Comparison of ENCODE assay signal across 1 cellular context in genomic region chr20:23152308-23152892, GRCh38.
TF ChIP-seq lines count a peak whose summit lies in the region.

No MANE protein-coding gene starts in this region.

TF ChIP-seq in HepG2, 621 proteins besides CTCF, POLR2A, EP300 and RAD21 (continued from another document and continues in another):
- TF ChIP-seq UBTF (CRISPR knock-in tag; IDR thresholded peaks at IDR 0.05): peak; percentile 48; the same call in 1 of the 2 replicates
- TF ChIP-seq PITX1 (CRISPR knock-in tag; IDR thresholded peaks at IDR 0.05): 0 out of 2 replicates have a peak, but pooled peaks have one; percentile 37
- TF ChIP-seq ZFY (CRISPR knock-in tag; IDR thresholded peaks at IDR 0.05): peak; percentile 42; the same call in 1 of the 2 replicates
- no peak for TF ChIP-seq FOXA1 (IDR thresholded peaks at IDR 0.05)
- TF ChIP-seq FOXA1 (CRISPR knock-in tag; IDR thresholded peaks at IDR 0.05): 0 out of 2 replicates have a peak, but pooled peaks have one; percentile 24
- TF ChIP-seq ATRX (CRISPR knock-in tag; IDR thresholded peaks at IDR 0.05; ENCODE audit: borderline replicate concordance): 0 out of 2 replicates have a peak, but pooled peaks have one; percentile 35
- TF ChIP-seq KDM4B (CRISPR knock-in tag; IDR thresholded peaks at IDR 0.05): peak; percentile 63; the same call in 1 of the 2 replicates
- TF ChIP-seq HNRNPH1 (optimal IDR thresholded peaks at IDR 0.05; ENCODE audit: low read depth, low read length): no peak
- TF ChIP-seq ZNF280B (CRISPR knock-in tag; IDR thresholded peaks at IDR 0.05; ENCODE audit: borderline replicate concordance): peak; percentile 64; the same call in 1 of the 2 replicates
- peak; percentile 92 for TF ChIP-seq MEIS2 (CRISPR knock-in tag; IDR thresholded peaks at IDR 0.05)
- TF ChIP-seq JUND (CRISPR knock-in tag; IDR thresholded peaks at IDR 0.05): peak; percentile 72; the same call in 1 of the 2 replicates
- TF ChIP-seq TCF12 (IDR thresholded peaks at IDR 0.05): no peak
- TF ChIP-seq TCF12 (CRISPR knock-in tag; IDR thresholded peaks at IDR 0.05): no peak
- no peak for TF ChIP-seq ZNF382 (CRISPR knock-in tag; IDR thresholded peaks at IDR 0.05; ENCODE audit: borderline replicate concordance)
- TF ChIP-seq ZNF3 (CRISPR knock-in tag; IDR thresholded peaks at IDR 0.05): peak; percentile 59; the same call in 1 of the 2 replicates
- TF ChIP-seq, protein P1, sequence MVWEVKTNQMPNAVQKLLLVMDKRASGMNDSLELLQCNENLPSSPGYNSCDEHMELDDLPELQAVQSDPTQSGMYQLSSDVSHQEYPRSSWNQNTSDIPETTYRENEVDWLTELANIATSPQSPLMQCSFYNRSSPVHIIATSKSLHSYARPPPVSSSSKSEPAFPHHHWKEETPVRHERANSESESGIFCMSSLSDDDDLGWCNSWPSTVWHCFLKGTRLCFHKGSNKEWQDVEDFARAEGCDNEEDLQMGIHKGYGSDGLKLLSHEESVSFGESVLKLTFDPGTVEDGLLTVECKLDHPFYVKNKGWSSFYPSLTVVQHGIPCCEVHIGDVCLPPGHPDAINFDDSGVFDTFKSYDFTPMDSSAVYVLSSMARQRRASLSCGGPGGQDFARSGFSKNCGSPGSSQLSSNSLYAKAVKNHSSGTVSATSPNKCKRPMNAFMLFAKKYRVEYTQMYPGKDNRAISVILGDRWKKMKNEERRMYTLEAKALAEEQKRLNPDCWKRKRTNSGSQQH (CRISPR knock-in tag; IDR thresholded peaks at IDR 0.05; ENCODE audit: low read depth): peak; percentile 31; the same call in 1 of the 2 replicates
- TF ChIP-seq ZNF331 (CRISPR knock-in tag; IDR thresholded peaks at IDR 0.05): peak; percentile 56; the same call in 1 of the 2 replicates
- no peak for TF ChIP-seq GTF3A (CRISPR knock-in tag; conservative IDR thresholded peaks at IDR 0.05)
- TF ChIP-seq ZNF792 (CRISPR knock-in tag; IDR thresholded peaks at IDR 0.05): peak; percentile 43; the same call in 1 of the 2 replicates
- TF ChIP-seq ZNF777 (CRISPR knock-in tag; IDR thresholded peaks at IDR 0.05): no peak
- TF ChIP-seq NR2C2 (CRISPR knock-in tag; IDR thresholded peaks at IDR 0.05; ENCODE audit: borderline replicate concordance): peak; percentile 85
- TF ChIP-seq THAP11 (CRISPR knock-in tag; IDR thresholded peaks at IDR 0.05): peak; percentile 76
- 0 out of 2 replicates have a peak, but pooled peaks have one; percentile 31 for TF ChIP-seq ZNF232 (CRISPR knock-in tag; IDR thresholded peaks at IDR 0.05; ENCODE audit: borderline replicate concordance)
- no peak for TF ChIP-seq TOPORS (CRISPR knock-in tag; IDR thresholded peaks at IDR 0.05)
- no peak for TF ChIP-seq RELA (CRISPR knock-in tag; IDR thresholded peaks at IDR 0.05)
- TF ChIP-seq, protein P2, sequence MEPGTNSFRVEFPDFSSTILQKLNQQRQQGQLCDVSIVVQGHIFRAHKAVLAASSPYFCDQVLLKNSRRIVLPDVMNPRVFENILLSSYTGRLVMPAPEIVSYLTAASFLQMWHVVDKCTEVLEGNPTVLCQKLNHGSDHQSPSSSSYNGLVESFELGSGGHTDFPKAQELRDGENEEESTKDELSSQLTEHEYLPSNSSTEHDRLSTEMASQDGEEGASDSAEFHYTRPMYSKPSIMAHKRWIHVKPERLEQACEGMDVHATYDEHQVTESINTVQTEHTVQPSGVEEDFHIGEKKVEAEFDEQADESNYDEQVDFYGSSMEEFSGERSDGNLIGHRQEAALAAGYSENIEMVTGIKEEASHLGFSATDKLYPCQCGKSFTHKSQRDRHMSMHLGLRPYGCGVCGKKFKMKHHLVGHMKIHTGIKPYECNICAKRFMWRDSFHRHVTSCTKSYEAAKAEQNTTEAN (CRISPR knock-in tag; conservative IDR thresholded peaks at IDR 0.05): 0 out of 2 replicates have a peak, but pooled peaks have one; percentile 26
- peak; percentile 37; the same call in 1 of the 2 replicates for TF ChIP-seq DMAP1 (CRISPR knock-in tag; IDR thresholded peaks at IDR 0.05)
- peak; percentile 76; the same call in 1 of the 2 replicates for TF ChIP-seq ZMYM2 (CRISPR knock-in tag; IDR thresholded peaks at IDR 0.05)
- TF ChIP-seq ZNF431 (CRISPR knock-in tag; IDR thresholded peaks at IDR 0.05; ENCODE audit: borderline replicate concordance, low read depth): no peak
- peak; percentile 94 for TF ChIP-seq ETV5 (CRISPR knock-in tag; IDR thresholded peaks at IDR 0.05; ENCODE audit: borderline replicate concordance)
- peak; percentile 37; the same call in 1 of the 2 replicates for TF ChIP-seq ZFP91 (CRISPR knock-in tag; IDR thresholded peaks at IDR 0.05; ENCODE audit: borderline replicate concordance)
- no peak for TF ChIP-seq ZNF839 (CRISPR knock-in tag; IDR thresholded peaks at IDR 0.05; ENCODE audit: borderline replicate concordance)
- no peak for TF ChIP-seq HDAC6 (IDR thresholded peaks at IDR 0.05; ENCODE audit: low read depth, low read length)
- peak; percentile 78 for TF ChIP-seq NR2F6 (IDR thresholded peaks at IDR 0.05)
- peak; percentile 90 for TF ChIP-seq NR2F6 (CRISPR knock-in tag; IDR thresholded peaks at IDR 0.05)
- peak; percentile 62; the same call in 1 of the 2 replicates for TF ChIP-seq ZBTB26 (CRISPR knock-in tag; IDR thresholded peaks at IDR 0.05; ENCODE audit: borderline replicate concordance)
- peak; percentile 84; the same call in 1 of the 2 replicates for TF ChIP-seq ZNF788 (CRISPR knock-in tag; IDR thresholded peaks at IDR 0.05; ENCODE audit: borderline replicate concordance)
- no peak for TF ChIP-seq ZNF672 (CRISPR knock-in tag; IDR thresholded peaks at IDR 0.05)
- peak; percentile 63; the same call in 1 of the 2 replicates for TF ChIP-seq HMGXB3 (CRISPR knock-in tag; IDR thresholded peaks at IDR 0.05; ENCODE audit: borderline replicate concordance)
- TF ChIP-seq SSRP1 (CRISPR knock-in tag; IDR thresholded peaks at IDR 0.05): 0 out of 2 replicates have a peak, but pooled peaks have one; percentile 53
- TF ChIP-seq YY1 (IDR thresholded peaks at IDR 0.05; ENCODE audit: insufficient read depth, insufficient replicate concordance, low read depth, low read length): peak; percentile 44
- TF ChIP-seq, protein P3, sequence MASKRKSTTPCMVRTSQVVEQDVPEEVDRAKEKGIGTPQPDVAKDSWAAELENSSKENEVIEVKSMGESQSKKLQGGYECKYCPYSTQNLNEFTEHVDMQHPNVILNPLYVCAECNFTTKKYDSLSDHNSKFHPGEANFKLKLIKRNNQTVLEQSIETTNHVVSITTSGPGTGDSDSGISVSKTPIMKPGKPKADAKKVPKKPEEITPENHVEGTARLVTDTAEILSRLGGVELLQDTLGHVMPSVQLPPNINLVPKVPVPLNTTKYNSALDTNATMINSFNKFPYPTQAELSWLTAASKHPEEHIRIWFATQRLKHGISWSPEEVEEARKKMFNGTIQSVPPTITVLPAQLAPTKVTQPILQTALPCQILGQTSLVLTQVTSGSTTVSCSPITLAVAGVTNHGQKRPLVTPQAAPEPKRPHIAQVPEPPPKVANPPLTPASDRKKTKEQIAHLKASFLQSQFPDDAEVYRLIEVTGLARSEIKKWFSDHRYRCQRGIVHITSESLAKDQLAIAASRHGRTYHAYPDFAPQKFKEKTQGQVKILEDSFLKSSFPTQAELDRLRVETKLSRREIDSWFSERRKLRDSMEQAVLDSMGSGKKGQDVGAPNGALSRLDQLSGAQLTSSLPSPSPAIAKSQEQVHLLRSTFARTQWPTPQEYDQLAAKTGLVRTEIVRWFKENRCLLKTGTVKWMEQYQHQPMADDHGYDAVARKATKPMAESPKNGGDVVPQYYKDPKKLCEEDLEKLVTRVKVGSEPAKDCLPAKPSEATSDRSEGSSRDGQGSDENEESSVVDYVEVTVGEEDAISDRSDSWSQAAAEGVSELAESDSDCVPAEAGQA (IDR thresholded peaks at IDR 0.05; ENCODE audit: low read depth): peak; percentile 86
- TF ChIP-seq, protein P3 (CRISPR knock-in tag; IDR thresholded peaks at IDR 0.05; ENCODE audit: borderline replicate concordance): no peak
